ENCODE assay signal across 1 cellular context in genomic region chr10:102712843-102713242, GRCh38.
TF ChIP-seq lines count a peak whose summit lies in the region.

No MANE protein-coding gene starts in this region.

TF ChIP-seq in HepG2, 621 proteins besides CTCF, POLR2A, EP300 and RAD21:
- TF ChIP-seq ESRRA (CRISPR knock-in tag; IDR thresholded peaks at IDR 0.05; ENCODE audit: low read depth) (no peak), RAD51 (IDR thresholded peaks at IDR 0.05; ENCODE audit: borderline replicate concordance) (no peak)
TF ChIP-seq in HepG2: peak in this region for 0.
